ENCODE assay signal across 8 cellular contexts in the genomic region with DNA sequence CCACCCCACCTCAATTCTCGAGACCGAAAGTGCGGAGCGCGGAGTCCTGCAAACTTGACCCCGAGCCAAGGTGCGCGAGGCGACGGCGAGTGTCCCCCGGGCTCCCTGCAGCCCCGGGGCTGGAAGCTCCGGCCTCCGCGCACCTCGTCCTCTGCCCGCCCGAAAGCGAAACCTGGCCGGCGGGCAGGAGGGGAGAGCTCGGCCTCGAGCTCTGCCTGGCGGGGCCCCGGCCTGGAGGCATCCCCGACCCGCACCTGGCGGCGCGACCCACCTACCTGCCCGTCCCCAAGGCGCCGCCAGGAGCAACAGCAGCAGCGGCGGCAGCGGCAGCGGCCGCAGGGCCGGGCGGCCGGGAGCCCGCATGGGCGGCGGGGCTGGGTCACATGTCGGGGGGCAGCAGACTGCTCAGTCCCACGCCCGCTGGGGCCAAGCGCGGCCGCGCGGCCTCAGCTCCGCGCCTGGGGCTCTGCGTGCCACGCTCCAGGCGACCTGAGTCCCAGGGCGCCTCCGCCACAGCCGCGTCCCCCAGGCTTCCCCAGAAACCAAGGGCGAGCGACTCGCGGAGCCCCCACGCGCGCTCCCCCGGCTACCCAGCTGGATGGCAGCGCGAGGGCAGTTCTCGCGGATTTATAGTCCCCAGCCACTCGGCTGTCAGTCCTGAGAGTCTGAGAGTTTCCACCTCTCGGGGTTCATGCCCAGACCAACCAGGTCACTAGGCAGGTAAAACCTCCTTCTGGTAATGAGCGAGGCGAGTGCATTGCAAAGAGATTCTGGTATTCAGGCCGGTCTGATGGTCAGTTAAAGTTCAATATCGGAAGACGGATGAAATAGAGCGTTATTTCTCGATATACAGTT. TPM values are rescaled to one million over a fixed set of nuclear protein-coding genes. Genes with fewer than 3 reads are reported as not detected.
DNase-seq lines count a peak whose midpoint lies in the region; ATAC-seq and TF ChIP-seq lines count a peak whose summit lies in the region.

A gene with protein sequence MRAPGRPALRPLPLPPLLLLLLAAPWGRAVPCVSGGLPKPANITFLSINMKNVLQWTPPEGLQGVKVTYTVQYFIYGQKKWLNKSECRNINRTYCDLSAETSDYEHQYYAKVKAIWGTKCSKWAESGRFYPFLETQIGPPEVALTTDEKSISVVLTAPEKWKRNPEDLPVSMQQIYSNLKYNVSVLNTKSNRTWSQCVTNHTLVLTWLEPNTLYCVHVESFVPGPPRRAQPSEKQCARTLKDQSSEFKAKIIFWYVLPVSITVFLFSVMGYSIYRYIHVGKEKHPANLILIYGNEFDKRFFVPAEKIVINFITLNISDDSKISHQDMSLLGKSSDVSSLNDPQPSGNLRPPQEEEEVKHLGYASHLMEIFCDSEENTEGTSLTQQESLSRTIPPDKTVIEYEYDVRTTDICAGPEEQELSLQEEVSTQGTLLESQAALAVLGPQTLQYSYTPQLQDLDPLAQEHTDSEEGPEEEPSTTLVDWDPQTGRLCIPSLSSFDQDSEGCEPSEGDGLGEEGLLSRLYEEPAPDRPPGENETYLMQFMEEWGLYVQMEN (minus strand): TSS at position 600 of the 855 bp plus-strand sequence. CDS start 237 bp downstream, at position 363.

- H3K4me3 Mint-ChIP-seq in CD8-positive, alpha-beta memory T cell, result peak within 1 kb of the TSS; percentile 76 to 87 (median 84)
- peak within 1 kb of the TSS; percentile 69 for H3K4me3 Mint-ChIP-seq in activated T-helper 17 cell treated with anti-CD3 and anti-CD28 coated beads, Interleukin-2, amount 50 U/mL, for 72 hours

- peak in 1 of 5 donors; percentile 12 for DNase-seq in CD8-positive, alpha-beta memory T cell
- DNase-seq in heart left ventricle (peak; percentile 10 to 64 (median 31)), osteoblast (ENCODE audit: insufficient read length, low spot score, missing footprints) (peak; percentile 87), NAMALWA (ENCODE audit: low spot score) (no peak), KBM-7 (no peak), MV-4-11 (lab: John Stamatoyannopoulos, UW) (no peak)

- H3K4me1 Mint-ChIP-seq in CD8-positive, alpha-beta memory T cell, result peaks cover 6 to 12% (median 11%) of the 10 kb centered on the region in 3 donors
- H3K4me1 Mint-ChIP-seq in activated T-helper 17 cell treated with anti-CD3 and anti-CD28 coated beads, Interleukin-2, amount 50 U/mL, for 72 hours, result no peaks in the 10 kb centered on the region

- no peak for TF ChIP-seq POLR2A in heart left ventricle (IDR thresholded peaks at IDR 0.05)

- POLR2A ChIA-PET in CD8-positive, alpha-beta memory T cell (lab: Charles Lee), result no interaction called here

- no peaks in the 10 kb centered on the region for H3K9me3 ChIP-seq in CD8-positive, alpha-beta memory T cell (ENCODE audit: low read length)
- H3K9me3 ChIP-seq in heart left ventricle (peaks cover 0 to 9% (median 0%) of the 10 kb centered on the region in 12 donors), osteoblast (ENCODE audit: low read depth, low read length) (no peaks in the 10 kb centered on the region)

- H3K36me3 Mint-ChIP-seq in CD8-positive, alpha-beta memory T cell, result no peaks in the 10 kb centered on the region
- no peaks in the 10 kb centered on the region for H3K36me3 Mint-ChIP-seq in activated T-helper 17 cell treated with anti-CD3 and anti-CD28 coated beads, Interleukin-2, amount 50 U/mL, for 72 hours (ENCODE audit: low read depth)

- ATAC-seq in HG02588 (IDR thresholded peaks at IDR 0.05; ENCODE audit: unreplicated experiment) (peak; percentile 51), heart left ventricle (peak in 3 of 4 donors; percentile 52 to 73 (median 73))
- ATAC-seq in activated T-helper 17 cell treated with anti-CD3 and anti-CD28 coated beads, Interleukin-2, amount 50 U/mL, for 72 hours (replicated peaks), result peak; percentile 34

- peak within 1 kb of the TSS; percentile 91 for H3K4me2 ChIP-seq in osteoblast (ENCODE audit: insufficient read depth, low read length)

- no peaks in the 10 kb centered on the region for H3K79me2 ChIP-seq in osteoblast (ENCODE audit: insufficient read depth, low read length)

- intact Hi-C loops in heart left ventricle (cut with DNase I), result no loop called here

- H3K9me3 Mint-ChIP-seq in CD8-positive, alpha-beta memory T cell, result peaks cover 0 to 6% (median 0%) of the 10 kb centered on the region in 5 donors
- H3K9me3 Mint-ChIP-seq in activated T-helper 17 cell treated with anti-CD3 and anti-CD28 coated beads, Interleukin-2, amount 50 U/mL, for 72 hours, result no peaks in the 10 kb centered on the region

- CTCF ChIA-PET in CD8-positive, alpha-beta memory T cell (lab: Charles Lee), result interaction anchor here (1.2 kb wide), 1 partner anchor 10 kb away, joined by 3 read pairs; no protein-coding TSS in a partner anchor

- H3K27me3 Mint-ChIP-seq in CD8-positive, alpha-beta memory T cell, result peaks cover 65 to 88% of the 10 kb centered on the region in 2 donors
- peaks cover 77% of the 10 kb centered on the region for H3K27me3 Mint-ChIP-seq in activated T-helper 17 cell treated with anti-CD3 and anti-CD28 coated beads, Interleukin-2, amount 50 U/mL, for 72 hours

- TF ChIP-seq CTCF in heart left ventricle (IDR thresholded peaks at IDR 0.05) (no peak), osteoblast (IDR thresholded peaks at IDR 0.05; ENCODE audit: extremely low read depth, low read depth, low read length) (no peak)

- peak within 1 kb of the TSS; percentile 25 for H3K4me3 ChIP-seq in CD8-positive, alpha-beta memory T cell (ENCODE audit: low read length)
- peak within 1 kb of the TSS; percentile 61 to 83 (median 72) for H3K4me3 ChIP-seq in heart left ventricle
- H3K4me3 ChIP-seq in osteoblast (ENCODE audit: insufficient read depth, low read length), result peak within 1 kb of the TSS; percentile 79

- no peaks in the 10 kb centered on the region for H3K36me3 ChIP-seq in CD8-positive, alpha-beta memory T cell (ENCODE audit: insufficient read depth, low read length)
- H3K36me3 ChIP-seq in heart left ventricle (no peaks in the 10 kb centered on the region), osteoblast (ENCODE audit: insufficient read depth, low read length) (no peaks in the 10 kb centered on the region)

- H3K27me3 ChIP-seq in CD8-positive, alpha-beta memory T cell (ENCODE audit: insufficient read depth, low read length, poor library complexity, severe bottlenecking), result peaks cover 29% of the 10 kb centered on the region
- H3K27me3 ChIP-seq in heart left ventricle (peaks cover 0 to 70% (median 22%) of the 10 kb centered on the region in 9 donors), osteoblast (ENCODE audit: insufficient read depth, low read length) (peaks cover 42% of the 10 kb centered on the region)

- in situ Hi-C loops in KBM-7 (cut with MboI; ENCODE audit: low pct_unique_long_range_greater_than_20kb, low sequenced_read_pairs), result no loop called here

- H3K27ac ChIP-seq in CD8-positive, alpha-beta memory T cell (ENCODE audit: low read depth, low read length), result no peak within 1 kb of the TSS
- H3K27ac ChIP-seq in heart left ventricle, result peak within 1 kb of the TSS in 5 of 12 donors; percentile 14 to 49 (median 26)
- H3K27ac ChIP-seq in osteoblast (ENCODE audit: low read depth, low read length), result no peak within 1 kb of the TSS

- no peaks in the 10 kb centered on the region for H4K20me1 ChIP-seq in osteoblast (ENCODE audit: insufficient read depth, low read length)

- H3K27ac Mint-ChIP-seq in CD8-positive, alpha-beta memory T cell, result peak within 1 kb of the TSS in 1 of 8 donors; percentile 37
- H3K27ac Mint-ChIP-seq in activated T-helper 17 cell treated with anti-CD3 and anti-CD28 coated beads, Interleukin-2, amount 50 U/mL, for 72 hours, result no peak within 1 kb of the TSS

- peak within 1 kb of the TSS; percentile 88 for H2AFZ ChIP-seq in osteoblast (ENCODE audit: low read length)

- no peaks in the 10 kb centered on the region for H3K4me1 ChIP-seq in CD8-positive, alpha-beta memory T cell (ENCODE audit: insufficient read depth, low read length)
- H3K4me1 ChIP-seq in heart left ventricle (peaks cover 0 to 17% (median 0%) of the 10 kb centered on the region in 12 donors), osteoblast (ENCODE audit: insufficient read depth, low read length) (peaks cover 5% of the 10 kb centered on the region)

- WGBS in heart left ventricle, 4 donors, result 16 to 81% (median 28%) methylated on average over 11 to 83 of the region's 83 CpGs

RNA-seq across cellular contexts. Expression of the gene that starts here (rescaled TPM):
- not detected for total RNA-seq in CD8-positive, alpha-beta memory T cell
- polyA plus RNA-seq in CD8-positive, alpha-beta memory T cell, result not detected
- total RNA-seq in activated T-helper 17 cell treated with anti-CD3 and anti-CD28 coated beads, Interleukin-2, amount 50 U/mL, for 72 hours, result under 1 TPM in 1 of 2 donors, not detected in 1; 0.06 TPM
- 1 to 10 TPM in 7 of 9 donors, under 1 TPM in 2; 0.35 to 6.9 (median 1.3) TPM for total RNA-seq in heart left ventricle
- polyA plus RNA-seq in heart left ventricle, result 1 to 10 TPM in 1 of 2 donors, under 1 TPM in 1; 0.19 to 2.2 TPM
- total RNA-seq in osteoblast, result 0.29 and 0.36 TPM in 2 replicates

Comparison
In these comparisons a context has a peak if more than half of its experiments do, and no peak if none do; other contexts are left out.
1. Peak in ATAC-seq in activated T-helper 17 cell treated with anti-CD3 and anti-CD28 coated beads, Interleukin-2, amount 50 U/mL, for 72 hours; RNA of the gene not detected or under 1 TPM.
2. Peak in DNase-seq, H3K4me3 ChIP-seq and H3K4me2 ChIP-seq in osteoblast; RNA of the gene not detected or under 1 TPM.
3. DNase-seq: peak in heart left ventricle (5 of 5); none in NAMALWA (single experiment), KBM-7 (single experiment) and MV-4-11 (single experiment).
4. H3K4me3 ChIP-seq: peak in every context shown above with its lines; median percentile 79 in osteoblast; 72 in heart left ventricle; 25 in CD8-positive, alpha-beta memory T cell.
5. Peak in every context shown above with its lines, with median percentiles within 50 percentile points of each other: ATAC-seq.